1 cellular context compared by ENCODE assay signal in genomic region chr6:52389264-52389625, GRCh38.
A peak's percentile ranks its signal among the peaks of the same experiment; 100 is the strongest.
TF ChIP-seq lines count a peak whose summit lies in the region.

No MANE protein-coding gene starts in this region.

TF ChIP-seq in HepG2, 621 proteins besides CTCF, POLR2A, EP300 and RAD21 (continues in another document):
- TF ChIP-seq CENPBD1 (CRISPR knock-in tag; IDR thresholded peaks at IDR 0.05; ENCODE audit: borderline replicate concordance, low read depth) = 0 out of 2 replicates have a peak, but pooled peaks have one; percentile 87
- 0 out of 2 replicates have a peak, but pooled peaks have one; percentile 2 for TF ChIP-seq ZFX (CRISPR knock-in tag; IDR thresholded peaks at IDR 0.05; ENCODE audit: low read depth)
- TF ChIP-seq ASH2L (IDR thresholded peaks at IDR 0.05; ENCODE audit: insufficient read length, low read depth, low read length) = peak; percentile 76
- TF ChIP-seq, protein P1, sequence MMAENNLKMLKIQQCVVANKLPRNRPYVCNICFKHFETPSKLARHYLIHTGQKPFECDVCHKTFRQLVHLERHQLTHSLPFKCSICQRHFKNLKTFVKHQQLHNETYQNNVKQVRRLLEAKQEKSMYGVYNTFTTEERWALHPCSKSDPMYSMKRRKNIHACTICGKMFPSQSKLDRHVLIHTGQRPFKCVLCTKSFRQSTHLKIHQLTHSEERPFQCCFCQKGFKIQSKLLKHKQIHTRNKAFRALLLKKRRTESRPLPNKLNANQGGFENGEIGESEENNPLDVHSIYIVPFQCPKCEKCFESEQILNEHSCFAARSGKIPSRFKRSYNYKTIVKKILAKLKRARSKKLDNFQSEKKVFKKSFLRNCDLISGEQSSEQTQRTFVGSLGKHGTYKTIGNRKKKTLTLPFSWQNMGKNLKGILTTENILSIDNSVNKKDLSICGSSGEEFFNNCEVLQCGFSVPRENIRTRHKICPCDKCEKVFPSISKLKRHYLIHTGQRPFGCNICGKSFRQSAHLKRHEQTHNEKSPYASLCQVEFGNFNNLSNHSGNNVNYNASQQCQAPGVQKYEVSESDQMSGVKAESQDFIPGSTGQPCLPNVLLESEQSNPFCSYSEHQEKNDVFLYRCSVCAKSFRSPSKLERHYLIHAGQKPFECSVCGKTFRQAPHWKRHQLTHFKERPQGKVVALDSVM (CRISPR knock-in tag; IDR thresholded peaks at IDR 0.05) = 0 out of 2 replicates have a peak, but pooled peaks have one; percentile 18
- 0 out of 2 replicates have a peak, but pooled peaks have one; percentile 13 for TF ChIP-seq ZFP90 (CRISPR knock-in tag; IDR thresholded peaks at IDR 0.05; ENCODE audit: borderline replicate concordance)
- TF ChIP-seq HMGXB4 (CRISPR knock-in tag; IDR thresholded peaks at IDR 0.05; ENCODE audit: borderline replicate concordance in 1 of 2, low read depth in 1 of 2) = 0 out of 4 replicates have a peak, but pooled peaks of 1 of the 2 experiments have one; percentile 39
- TF ChIP-seq ZNF644 (CRISPR knock-in tag; IDR thresholded peaks at IDR 0.05; ENCODE audit: low read depth) = 0 out of 2 replicates have a peak, but pooled peaks have one; percentile 5
- 0 out of 2 replicates have a peak, but pooled peaks have one; percentile 12 for TF ChIP-seq ZNF772 (CRISPR knock-in tag; IDR thresholded peaks at IDR 0.05)
- TF ChIP-seq, protein P2, sequence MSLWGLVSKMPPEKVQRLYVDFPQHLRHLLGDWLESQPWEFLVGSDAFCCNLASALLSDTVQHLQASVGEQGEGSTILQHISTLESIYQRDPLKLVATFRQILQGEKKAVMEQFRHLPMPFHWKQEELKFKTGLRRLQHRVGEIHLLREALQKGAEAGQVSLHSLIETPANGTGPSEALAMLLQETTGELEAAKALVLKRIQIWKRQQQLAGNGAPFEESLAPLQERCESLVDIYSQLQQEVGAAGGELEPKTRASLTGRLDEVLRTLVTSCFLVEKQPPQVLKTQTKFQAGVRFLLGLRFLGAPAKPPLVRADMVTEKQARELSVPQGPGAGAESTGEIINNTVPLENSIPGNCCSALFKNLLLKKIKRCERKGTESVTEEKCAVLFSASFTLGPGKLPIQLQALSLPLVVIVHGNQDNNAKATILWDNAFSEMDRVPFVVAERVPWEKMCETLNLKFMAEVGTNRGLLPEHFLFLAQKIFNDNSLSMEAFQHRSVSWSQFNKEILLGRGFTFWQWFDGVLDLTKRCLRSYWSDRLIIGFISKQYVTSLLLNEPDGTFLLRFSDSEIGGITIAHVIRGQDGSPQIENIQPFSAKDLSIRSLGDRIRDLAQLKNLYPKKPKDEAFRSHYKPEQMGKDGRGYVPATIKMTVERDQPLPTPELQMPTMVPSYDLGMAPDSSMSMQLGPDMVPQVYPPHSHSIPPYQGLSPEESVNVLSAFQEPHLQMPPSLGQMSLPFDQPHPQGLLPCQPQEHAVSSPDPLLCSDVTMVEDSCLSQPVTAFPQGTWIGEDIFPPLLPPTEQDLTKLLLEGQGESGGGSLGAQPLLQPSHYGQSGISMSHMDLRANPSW (CRISPR knock-in tag; IDR thresholded peaks at IDR 0.05; ENCODE audit: borderline replicate concordance) = 0 out of 2 replicates have a peak, but pooled peaks have one; percentile 25
- TF ChIP-seq KLF16 (CRISPR knock-in tag; IDR thresholded peaks at IDR 0.05) = no peak; a peak in 1 of 4 replicates
- TF ChIP-seq, protein P3, sequence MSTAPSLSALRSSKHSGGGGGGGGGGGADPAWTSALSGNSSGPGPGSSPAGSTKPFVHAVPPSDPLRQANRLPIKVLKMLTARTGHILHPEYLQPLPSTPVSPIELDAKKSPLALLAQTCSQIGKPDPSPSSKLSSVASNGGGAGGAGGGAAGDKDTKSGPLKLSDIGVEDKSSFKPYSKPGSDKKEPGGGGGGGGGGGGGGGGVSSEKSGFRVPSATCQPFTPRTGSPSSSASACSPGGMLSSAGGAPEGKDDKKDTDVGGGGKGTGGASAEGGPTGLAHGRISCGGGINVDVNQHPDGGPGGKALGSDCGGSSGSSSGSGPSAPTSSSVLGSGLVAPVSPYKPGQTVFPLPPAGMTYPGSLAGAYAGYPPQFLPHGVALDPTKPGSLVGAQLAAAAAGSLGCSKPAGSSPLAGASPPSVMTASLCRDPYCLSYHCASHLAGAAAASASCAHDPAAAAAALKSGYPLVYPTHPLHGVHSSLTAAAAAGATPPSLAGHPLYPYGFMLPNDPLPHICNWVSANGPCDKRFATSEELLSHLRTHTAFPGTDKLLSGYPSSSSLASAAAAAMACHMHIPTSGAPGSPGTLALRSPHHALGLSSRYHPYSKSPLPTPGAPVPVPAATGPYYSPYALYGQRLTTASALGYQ (CRISPR knock-in tag; IDR thresholded peaks at IDR 0.05) = peak; percentile 2; the same call in 1 of the 2 replicates
- TF ChIP-seq ETV6 (CRISPR knock-in tag; conservative IDR thresholded peaks at IDR 0.05) = no peak; the same call in 1 of the 2 replicates
- 0 out of 2 replicates have a peak, but pooled peaks have one; percentile 4 for TF ChIP-seq GATAD2A (CRISPR knock-in tag; IDR thresholded peaks at IDR 0.05)
- TF ChIP-seq ZNF441 (CRISPR knock-in tag; IDR thresholded peaks at IDR 0.05; ENCODE audit: borderline replicate concordance) = no peak
- TF ChIP-seq GMEB1 (CRISPR knock-in tag; IDR thresholded peaks at IDR 0.05; ENCODE audit: borderline replicate concordance) = peak; percentile 13; the same call in 1 of the 2 replicates
- TF ChIP-seq HMG20A (CRISPR knock-in tag; IDR thresholded peaks at IDR 0.05; ENCODE audit: borderline replicate concordance) = peak; percentile 7; the same call in 1 of the 2 replicates
- 0 out of 2 replicates have a peak, but pooled peaks have one; percentile 4 for TF ChIP-seq ARID4A (CRISPR knock-in tag; IDR thresholded peaks at IDR 0.05; ENCODE audit: borderline replicate concordance)
- no peak for TF ChIP-seq NR1H2 (CRISPR knock-in tag; IDR thresholded peaks at IDR 0.05; ENCODE audit: borderline replicate concordance, low read depth)
- peak; percentile 45; the same call in 1 of the 2 replicates for TF ChIP-seq KAT8 (CRISPR knock-in tag; IDR thresholded peaks at IDR 0.05)
- 0 out of 2 replicates have a peak, but pooled peaks have one; percentile 7 for TF ChIP-seq KMT2A (CRISPR knock-in tag; IDR thresholded peaks at IDR 0.05)
- TF ChIP-seq ZNF564 (CRISPR knock-in tag; IDR thresholded peaks at IDR 0.05) = 0 out of 2 replicates have a peak, but pooled peaks have one; percentile 35
- 0 out of 2 replicates have a peak, but pooled peaks have one; percentile 0 for TF ChIP-seq GATAD1 (CRISPR knock-in tag; IDR thresholded peaks at IDR 0.05)
- TF ChIP-seq SOX13 (IDR thresholded peaks at IDR 0.05) = no peak
- peak in 1 of 2 experiments; percentile 83; a peak in 2 of 4 replicates for TF ChIP-seq SOX13 (CRISPR knock-in tag; conservative IDR thresholded peaks at IDR 0.05 in 1 of 2, IDR thresholded peaks at IDR 0.05 in 1 of 2)
- TF ChIP-seq HBP1 (CRISPR knock-in tag; IDR thresholded peaks at IDR 0.05; ENCODE audit: low read depth) = no peak
- no peak; the same call in 1 of the 2 replicates for TF ChIP-seq SRY (CRISPR knock-in tag; IDR thresholded peaks at IDR 0.05)
- TF ChIP-seq DPF2 (CRISPR knock-in tag; IDR thresholded peaks at IDR 0.05; ENCODE audit: borderline replicate concordance, low read depth) = peak; percentile 33; the same call in 1 of the 2 replicates
- TF ChIP-seq SOX5 (CRISPR knock-in tag; IDR thresholded peaks at IDR 0.05; ENCODE audit: borderline replicate concordance) = peak; percentile 63; the same call in 1 of the 2 replicates
- peak; percentile 34; the same call in 1 of the 2 replicates for TF ChIP-seq CREM (IDR thresholded peaks at IDR 0.05)
- no peak for TF ChIP-seq CREM (CRISPR knock-in tag; IDR thresholded peaks at IDR 0.05)
- TF ChIP-seq ZNF224 (CRISPR knock-in tag; IDR thresholded peaks at IDR 0.05) = 0 out of 2 replicates have a peak, but pooled peaks have one; percentile 60
- 0 out of 2 replicates have a peak, but pooled peaks have one; percentile 15 for TF ChIP-seq GFI1 (CRISPR knock-in tag; IDR thresholded peaks at IDR 0.05; ENCODE audit: borderline replicate concordance)
- no peak; the same call in 1 of the 2 replicates for TF ChIP-seq MEIS1 (CRISPR knock-in tag; IDR thresholded peaks at IDR 0.05; ENCODE audit: borderline replicate concordance)
- 0 out of 2 replicates have a peak, but pooled peaks have one; percentile 55 for TF ChIP-seq ZBTB8A (CRISPR knock-in tag; IDR thresholded peaks at IDR 0.05; ENCODE audit: borderline replicate concordance, low read depth)
- peak; percentile 20 for TF ChIP-seq ZNF3 (CRISPR knock-in tag; IDR thresholded peaks at IDR 0.05)
- TF ChIP-seq ZSCAN22 (CRISPR knock-in tag; IDR thresholded peaks at IDR 0.05) = 0 out of 2 replicates have a peak, but pooled peaks have one; percentile 31
- no peak for TF ChIP-seq ARID2 (CRISPR knock-in tag; IDR thresholded peaks at IDR 0.05; ENCODE audit: borderline replicate concordance)
- 0 out of 2 replicates have a peak, but pooled peaks have one; percentile 17 for TF ChIP-seq CC2D1A (CRISPR knock-in tag; IDR thresholded peaks at IDR 0.05)
- TF ChIP-seq NFIC (IDR thresholded peaks at IDR 0.05; ENCODE audit: low read length) = no peak
- peak; percentile 14; the same call in 1 of the 2 replicates for TF ChIP-seq CEBPG (CRISPR knock-in tag; IDR thresholded peaks at IDR 0.05)
- 0 out of 2 replicates have a peak, but pooled peaks have one; percentile 34 for TF ChIP-seq TGIF2 (CRISPR knock-in tag; IDR thresholded peaks at IDR 0.05)
- 0 out of 2 replicates have a peak, but pooled peaks have one; percentile 35 for TF ChIP-seq ZNF34 (CRISPR knock-in tag; IDR thresholded peaks at IDR 0.05; ENCODE audit: borderline replicate concordance)
- 0 out of 2 replicates have a peak, but pooled peaks have one; percentile 7 for TF ChIP-seq ZNF878 (CRISPR knock-in tag; IDR thresholded peaks at IDR 0.05)
- no peak for TF ChIP-seq ZNF558 (CRISPR knock-in tag; IDR thresholded peaks at IDR 0.05; ENCODE audit: borderline replicate concordance)
